1 cellular context compared by ENCODE assay signal in the genomic region with DNA sequence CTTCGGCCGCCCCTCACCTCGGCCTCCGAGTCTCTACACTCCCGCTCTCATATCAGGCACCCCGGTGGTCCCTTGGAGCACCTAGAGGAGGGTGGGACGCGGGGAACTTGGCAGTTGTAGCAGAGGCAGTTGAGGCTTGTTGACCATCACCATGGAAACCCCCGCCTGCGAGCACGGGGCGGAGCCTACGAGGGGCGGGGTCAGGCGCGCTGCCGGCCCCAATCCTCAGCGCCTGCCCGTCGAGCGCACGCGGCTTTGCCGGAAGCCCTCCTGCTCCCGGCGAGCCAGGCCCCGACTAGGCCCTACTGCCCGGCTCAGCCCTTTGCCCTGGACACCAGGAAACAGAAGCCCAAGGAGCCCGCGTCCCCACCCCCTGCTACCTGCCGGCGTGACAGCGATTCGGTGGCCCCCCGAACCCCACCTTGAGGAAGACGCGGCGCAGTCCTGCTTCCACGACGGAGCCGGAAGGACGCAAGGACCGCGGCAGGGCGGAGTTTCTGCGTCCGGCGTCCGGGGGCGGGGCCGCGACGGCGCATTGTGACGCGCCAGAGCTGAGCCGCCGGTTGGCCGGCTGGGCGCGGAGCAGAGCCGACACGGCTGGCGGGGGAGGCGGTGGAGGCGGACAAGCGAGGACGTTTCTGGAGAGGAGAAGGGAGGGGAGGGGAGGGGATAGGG.
TF ChIP-seq lines count a peak whose summit lies in the region.

A gene with protein sequence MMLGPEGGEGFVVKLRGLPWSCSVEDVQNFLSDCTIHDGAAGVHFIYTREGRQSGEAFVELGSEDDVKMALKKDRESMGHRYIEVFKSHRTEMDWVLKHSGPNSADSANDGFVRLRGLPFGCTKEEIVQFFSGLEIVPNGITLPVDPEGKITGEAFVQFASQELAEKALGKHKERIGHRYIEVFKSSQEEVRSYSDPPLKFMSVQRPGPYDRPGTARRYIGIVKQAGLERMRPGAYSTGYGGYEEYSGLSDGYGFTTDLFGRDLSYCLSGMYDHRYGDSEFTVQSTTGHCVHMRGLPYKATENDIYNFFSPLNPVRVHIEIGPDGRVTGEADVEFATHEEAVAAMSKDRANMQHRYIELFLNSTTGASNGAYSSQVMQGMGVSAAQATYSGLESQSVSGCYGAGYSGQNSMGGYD (minus strand): TSS at position 477 of the 675 bp plus-strand sequence. CDS start 21,302 bp downstream, outside the sequence.

TF ChIP-seq in HEK293, 187 proteins besides CTCF, POLR2A, EP300 and RAD21 (continued from another document and continues in another):
- TF ChIP-seq, protein P1, sequence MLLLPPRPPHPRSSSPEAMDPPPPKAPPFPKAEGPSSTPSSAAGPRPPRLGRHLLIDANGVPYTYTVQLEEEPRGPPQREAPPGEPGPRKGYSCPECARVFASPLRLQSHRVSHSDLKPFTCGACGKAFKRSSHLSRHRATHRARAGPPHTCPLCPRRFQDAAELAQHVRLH (tag by site-specific recombination; IDR thresholded peaks at IDR 0.05), result peak; percentile 75; the same call in 1 of the 2 replicates
- TF ChIP-seq OVOL3 (tag by site-specific recombination; IDR thresholded peaks at IDR 0.05) (0 out of 2 replicates have a peak, but pooled peaks have one; percentile 15), ZNF394 (tag by site-specific recombination; IDR thresholded peaks at IDR 0.05; ENCODE audit: borderline replicate concordance) (no peak), KLF7 (tag by site-specific recombination; IDR thresholded peaks at IDR 0.05; ENCODE audit: borderline replicate concordance) (0 out of 2 replicates have a peak, but pooled peaks have one; percentile 11), GLIS2 (tag by site-specific recombination; IDR thresholded peaks at IDR 0.05) (0 out of 2 replicates have a peak, but pooled peaks have one; percentile 4), ZNF121 (tag by site-specific recombination; IDR thresholded peaks at IDR 0.05) (no peak), ZNF624 (tag by site-specific recombination; IDR thresholded peaks at IDR 0.05) (no peak), KLF10 (tag by site-specific recombination; IDR thresholded peaks at IDR 0.05) (peak; percentile 88), ZNF174 (tag by site-specific recombination; IDR thresholded peaks at IDR 0.05) (no peak), SETDB1 (IDR thresholded peaks at IDR 0.05; ENCODE audit: insufficient read length, low read length) (no peak), ZNF654 (tag by site-specific recombination; IDR thresholded peaks at IDR 0.05; ENCODE audit: low read depth) (no peak), KLF1 (tag by site-specific recombination; IDR thresholded peaks at IDR 0.05) (peak; percentile 63), SP2 (tag by site-specific recombination; IDR thresholded peaks at IDR 0.05) (peak; percentile 81), ZBTB21 (tag by site-specific recombination; IDR thresholded peaks at IDR 0.05) (peak; percentile 55; the same call in 1 of the 2 replicates), ZBTB20 (tag by site-specific recombination; IDR thresholded peaks at IDR 0.05) (peak; percentile 77; the same call in 1 of the 2 replicates), ZNF416 (tag by site-specific recombination; IDR thresholded peaks at IDR 0.05) (no peak), ZNF548 (tag by site-specific recombination; IDR thresholded peaks at IDR 0.05) (no peak), ZFP37 (tag by site-specific recombination; IDR thresholded peaks at IDR 0.05) (peak; percentile 77; the same call in 1 of the 2 replicates), KLF9 (tag by site-specific recombination; IDR thresholded peaks at IDR 0.05; ENCODE audit: low read depth) (peak; percentile 76), ZNF239 (tag by site-specific recombination; IDR thresholded peaks at IDR 0.05) (no peak), ZNF76 (tag by site-specific recombination; IDR thresholded peaks at IDR 0.05; ENCODE audit: borderline replicate concordance, low read depth) (peak; percentile 65; the same call in 1 of the 2 replicates), ZXDB (tag by site-specific recombination; IDR thresholded peaks at IDR 0.05) (peak; percentile 90), ZNF514 (tag by site-specific recombination; IDR thresholded peaks at IDR 0.05) (no peak), ZSCAN16 (tag by site-specific recombination; IDR thresholded peaks at IDR 0.05) (peak; percentile 78), ZNF24 (tag by site-specific recombination; IDR thresholded peaks at IDR 0.05) (peak; percentile 55; the same call in 1 of the 2 replicates), ZBTB7A (tag by site-specific recombination; IDR thresholded peaks at IDR 0.05; ENCODE audit: low read depth) (peak; percentile 59; the same call in 1 of the 2 replicates), ZNF664 (tag by site-specific recombination; IDR thresholded peaks at IDR 0.05) (no peak), ZSCAN30 (tag by site-specific recombination; IDR thresholded peaks at IDR 0.05) (peak; percentile 90), ZNF843 (tag by site-specific recombination; IDR thresholded peaks at IDR 0.05) (peak; percentile 81), ZNF600 (tag by site-specific recombination; IDR thresholded peaks at IDR 0.05) (peak; percentile 79), ZNF501 (tag by site-specific recombination; IDR thresholded peaks at IDR 0.05) (peak; percentile 85), HOXA7 (CRISPR knock-in tag; IDR thresholded peaks at IDR 0.05; ENCODE audit: borderline replicate concordance) (no peak), ZNF610 (tag by site-specific recombination; IDR thresholded peaks at IDR 0.05; ENCODE audit: borderline replicate concordance) (peak; percentile 25; the same call in 1 of the 2 replicates), ZNF366 (tag by site-specific recombination; conservative IDR thresholded peaks at IDR 0.05) (no peak), SP3 (tag by site-specific recombination; IDR thresholded peaks at IDR 0.05) (peak; percentile 87), ZNF335 (tag by site-specific recombination; conservative IDR thresholded peaks at IDR 0.05) (peak; percentile 90), ZNF211 (tag by site-specific recombination; IDR thresholded peaks at IDR 0.05; ENCODE audit: low read depth) (no peak), ZNF146 (tag by site-specific recombination; IDR thresholded peaks at IDR 0.05) (0 out of 2 replicates have a peak, but pooled peaks have one; percentile 23), EGR2 (tag by site-specific recombination; IDR thresholded peaks at IDR 0.05; ENCODE audit: low read depth) (peak; percentile 76)
- TF ChIP-seq, protein P2, sequence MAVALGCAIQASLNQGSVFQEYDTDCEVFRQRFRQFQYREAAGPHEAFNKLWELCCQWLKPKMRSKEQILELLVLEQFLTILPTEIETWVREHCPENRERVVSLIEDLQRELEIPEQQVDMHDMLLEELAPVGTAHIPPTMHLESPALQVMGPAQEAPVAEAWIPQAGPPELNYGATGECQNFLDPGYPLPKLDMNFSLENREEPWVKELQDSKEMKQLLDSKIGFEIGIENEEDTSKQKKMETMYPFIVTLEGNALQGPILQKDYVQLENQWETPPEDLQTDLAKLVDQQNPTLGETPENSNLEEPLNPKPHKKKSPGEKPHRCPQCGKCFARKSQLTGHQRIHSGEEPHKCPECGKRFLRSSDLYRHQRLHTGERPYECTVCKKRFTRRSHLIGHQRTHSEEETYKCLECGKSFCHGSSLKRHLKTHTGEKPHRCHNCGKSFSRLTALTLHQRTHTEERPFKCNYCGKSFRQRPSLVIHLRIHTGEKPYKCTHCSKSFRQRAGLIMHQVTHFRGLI (tag by site-specific recombination; IDR thresholded peaks at IDR 0.05), result peak; percentile 82
- TF ChIP-seq, protein P3, sequence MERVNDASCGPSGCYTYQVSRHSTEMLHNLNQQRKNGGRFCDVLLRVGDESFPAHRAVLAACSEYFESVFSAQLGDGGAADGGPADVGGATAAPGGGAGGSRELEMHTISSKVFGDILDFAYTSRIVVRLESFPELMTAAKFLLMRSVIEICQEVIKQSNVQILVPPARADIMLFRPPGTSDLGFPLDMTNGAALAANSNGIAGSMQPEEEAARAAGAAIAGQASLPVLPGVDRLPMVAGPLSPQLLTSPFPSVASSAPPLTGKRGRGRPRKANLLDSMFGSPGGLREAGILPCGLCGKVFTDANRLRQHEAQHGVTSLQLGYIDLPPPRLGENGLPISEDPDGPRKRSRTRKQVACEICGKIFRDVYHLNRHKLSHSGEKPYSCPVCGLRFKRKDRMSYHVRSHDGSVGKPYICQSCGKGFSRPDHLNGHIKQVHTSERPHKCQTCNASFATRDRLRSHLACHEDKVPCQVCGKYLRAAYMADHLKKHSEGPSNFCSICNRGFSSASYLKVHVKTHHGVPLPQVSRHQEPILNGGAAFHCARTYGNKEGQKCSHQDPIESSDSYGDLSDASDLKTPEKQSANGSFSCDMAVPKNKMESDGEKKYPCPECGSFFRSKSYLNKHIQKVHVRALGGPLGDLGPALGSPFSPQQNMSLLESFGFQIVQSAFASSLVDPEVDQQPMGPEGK (tag by site-specific recombination; IDR thresholded peaks at IDR 0.05), result peak; percentile 88
- TF ChIP-seq, protein P4, sequence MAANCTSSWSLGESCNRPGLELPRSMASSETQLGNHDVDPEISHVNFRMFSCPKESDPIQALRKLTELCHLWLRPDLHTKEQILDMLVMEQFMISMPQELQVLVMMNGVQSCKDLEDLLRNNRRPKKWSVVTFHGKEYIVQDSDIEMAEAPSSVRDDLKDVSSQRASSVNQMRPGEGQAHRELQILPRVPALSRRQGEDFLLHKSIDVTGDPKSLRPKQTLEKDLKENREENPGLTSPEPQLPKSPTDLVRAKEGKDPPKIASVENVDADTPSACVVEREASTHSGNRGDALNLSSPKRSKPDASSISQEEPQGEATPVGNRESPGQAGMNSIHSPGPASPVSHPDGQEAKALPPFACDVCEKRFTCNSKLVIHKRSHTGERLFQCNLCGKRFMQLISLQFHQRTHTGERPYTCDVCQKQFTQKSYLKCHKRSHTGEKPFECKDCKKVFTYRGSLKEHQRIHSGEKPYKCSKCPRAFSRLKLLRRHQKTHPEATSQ (tag by site-specific recombination; IDR thresholded peaks at IDR 0.05), result peak; percentile 67; the same call in 1 of the 2 replicates
- TF ChIP-seq, protein P5, sequence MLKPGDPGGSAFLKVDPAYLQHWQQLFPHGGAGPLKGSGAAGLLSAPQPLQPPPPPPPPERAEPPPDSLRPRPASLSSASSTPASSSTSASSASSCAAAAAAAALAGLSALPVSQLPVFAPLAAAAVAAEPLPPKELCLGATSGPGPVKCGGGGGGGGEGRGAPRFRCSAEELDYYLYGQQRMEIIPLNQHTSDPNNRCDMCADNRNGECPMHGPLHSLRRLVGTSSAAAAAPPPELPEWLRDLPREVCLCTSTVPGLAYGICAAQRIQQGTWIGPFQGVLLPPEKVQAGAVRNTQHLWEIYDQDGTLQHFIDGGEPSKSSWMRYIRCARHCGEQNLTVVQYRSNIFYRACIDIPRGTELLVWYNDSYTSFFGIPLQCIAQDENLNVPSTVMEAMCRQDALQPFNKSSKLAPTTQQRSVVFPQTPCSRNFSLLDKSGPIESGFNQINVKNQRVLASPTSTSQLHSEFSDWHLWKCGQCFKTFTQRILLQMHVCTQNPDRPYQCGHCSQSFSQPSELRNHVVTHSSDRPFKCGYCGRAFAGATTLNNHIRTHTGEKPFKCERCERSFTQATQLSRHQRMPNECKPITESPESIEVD (tag by site-specific recombination; IDR thresholded peaks at IDR 0.05), result no peak
- TF ChIP-seq, protein P6, sequence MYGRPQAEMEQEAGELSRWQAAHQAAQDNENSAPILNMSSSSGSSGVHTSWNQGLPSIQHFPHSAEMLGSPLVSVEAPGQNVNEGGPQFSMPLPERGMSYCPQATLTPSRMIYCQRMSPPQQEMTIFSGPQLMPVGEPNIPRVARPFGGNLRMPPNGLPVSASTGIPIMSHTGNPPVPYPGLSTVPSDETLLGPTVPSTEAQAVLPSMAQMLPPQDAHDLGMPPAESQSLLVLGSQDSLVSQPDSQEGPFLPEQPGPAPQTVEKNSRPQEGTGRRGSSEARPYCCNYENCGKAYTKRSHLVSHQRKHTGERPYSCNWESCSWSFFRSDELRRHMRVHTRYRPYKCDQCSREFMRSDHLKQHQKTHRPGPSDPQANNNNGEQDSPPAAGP (tag by site-specific recombination; IDR thresholded peaks at IDR 0.05), result peak; percentile 68; the same call in 1 of the 2 replicates
- TF ChIP-seq, protein P7, sequence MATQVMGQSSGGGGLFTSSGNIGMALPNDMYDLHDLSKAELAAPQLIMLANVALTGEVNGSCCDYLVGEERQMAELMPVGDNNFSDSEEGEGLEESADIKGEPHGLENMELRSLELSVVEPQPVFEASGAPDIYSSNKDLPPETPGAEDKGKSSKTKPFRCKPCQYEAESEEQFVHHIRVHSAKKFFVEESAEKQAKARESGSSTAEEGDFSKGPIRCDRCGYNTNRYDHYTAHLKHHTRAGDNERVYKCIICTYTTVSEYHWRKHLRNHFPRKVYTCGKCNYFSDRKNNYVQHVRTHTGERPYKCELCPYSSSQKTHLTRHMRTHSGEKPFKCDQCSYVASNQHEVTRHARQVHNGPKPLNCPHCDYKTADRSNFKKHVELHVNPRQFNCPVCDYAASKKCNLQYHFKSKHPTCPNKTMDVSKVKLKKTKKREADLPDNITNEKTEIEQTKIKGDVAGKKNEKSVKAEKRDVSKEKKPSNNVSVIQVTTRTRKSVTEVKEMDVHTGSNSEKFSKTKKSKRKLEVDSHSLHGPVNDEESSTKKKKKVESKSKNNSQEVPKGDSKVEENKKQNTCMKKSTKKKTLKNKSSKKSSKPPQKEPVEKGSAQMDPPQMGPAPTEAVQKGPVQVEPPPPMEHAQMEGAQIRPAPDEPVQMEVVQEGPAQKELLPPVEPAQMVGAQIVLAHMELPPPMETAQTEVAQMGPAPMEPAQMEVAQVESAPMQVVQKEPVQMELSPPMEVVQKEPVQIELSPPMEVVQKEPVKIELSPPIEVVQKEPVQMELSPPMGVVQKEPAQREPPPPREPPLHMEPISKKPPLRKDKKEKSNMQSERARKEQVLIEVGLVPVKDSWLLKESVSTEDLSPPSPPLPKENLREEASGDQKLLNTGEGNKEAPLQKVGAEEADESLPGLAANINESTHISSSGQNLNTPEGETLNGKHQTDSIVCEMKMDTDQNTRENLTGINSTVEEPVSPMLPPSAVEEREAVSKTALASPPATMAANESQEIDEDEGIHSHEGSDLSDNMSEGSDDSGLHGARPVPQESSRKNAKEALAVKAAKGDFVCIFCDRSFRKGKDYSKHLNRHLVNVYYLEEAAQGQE (tag by site-specific recombination; IDR thresholded peaks at IDR 0.05), result peak; percentile 38; the same call in 1 of the 2 replicates
- TF ChIP-seq, protein P8, sequence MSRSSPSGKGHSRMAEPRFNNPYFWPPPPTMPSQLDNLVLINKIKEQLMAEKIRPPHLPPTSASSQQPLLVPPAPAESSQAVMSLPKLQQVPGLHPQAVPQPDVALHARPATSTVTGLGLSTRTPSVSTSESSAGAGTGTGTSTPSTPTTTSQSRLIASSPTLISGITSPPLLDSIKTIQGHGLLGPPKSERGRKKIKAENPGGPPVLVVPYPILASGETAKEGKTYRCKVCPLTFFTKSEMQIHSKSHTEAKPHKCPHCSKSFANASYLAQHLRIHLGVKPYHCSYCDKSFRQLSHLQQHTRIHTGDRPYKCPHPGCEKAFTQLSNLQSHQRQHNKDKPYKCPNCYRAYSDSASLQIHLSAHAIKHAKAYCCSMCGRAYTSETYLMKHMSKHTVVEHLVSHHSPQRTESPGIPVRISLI (tag by site-specific recombination; IDR thresholded peaks at IDR 0.05), result no peak
- TF ChIP-seq, protein P9, sequence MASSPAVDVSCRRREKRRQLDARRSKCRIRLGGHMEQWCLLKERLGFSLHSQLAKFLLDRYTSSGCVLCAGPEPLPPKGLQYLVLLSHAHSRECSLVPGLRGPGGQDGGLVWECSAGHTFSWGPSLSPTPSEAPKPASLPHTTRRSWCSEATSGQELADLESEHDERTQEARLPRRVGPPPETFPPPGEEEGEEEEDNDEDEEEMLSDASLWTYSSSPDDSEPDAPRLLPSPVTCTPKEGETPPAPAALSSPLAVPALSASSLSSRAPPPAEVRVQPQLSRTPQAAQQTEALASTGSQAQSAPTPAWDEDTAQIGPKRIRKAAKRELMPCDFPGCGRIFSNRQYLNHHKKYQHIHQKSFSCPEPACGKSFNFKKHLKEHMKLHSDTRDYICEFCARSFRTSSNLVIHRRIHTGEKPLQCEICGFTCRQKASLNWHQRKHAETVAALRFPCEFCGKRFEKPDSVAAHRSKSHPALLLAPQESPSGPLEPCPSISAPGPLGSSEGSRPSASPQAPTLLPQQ (tag by site-specific recombination; IDR thresholded peaks at IDR 0.05), result peak; percentile 74
